In genomic region chr19:44151491-44151890, GRCh38 we compare ENCODE assay signal across 34 cellular contexts.
"Had no signal": no experiment of that assay in that cellular context is flagged by ENCODE, and none has a peak within 500 bp of the region (broad histone marks: within the 10 kb centered on the region; RNA-seq: fewer than 3 reads in every experiment).

No MANE protein-coding gene starts in this region.

- FAIRE-seq: astrocyte, TTC549 had no signal

- H3K27ac ChIP-seq: adrenal gland, body of pancreas, brain microvascular endothelial cell, breast epithelium, VCaP had no signal

- ATAC-seq: activated CD8-positive, alpha-beta T cell treated with anti-CD3 and anti-CD28 coated beads for 36 hours; activated naive CD4-positive, alpha-beta T cell treated with anti-CD3 and anti-CD28 coated beads, Interleukin-2, amount 50 U/mL, for 72 hours; activated T-cell treated with anti-CD3 and anti-CD28 coated beads, Interleukin-2, amount 50 U/mL, for 4 hours; activated T-cell treated with anti-CD3 and anti-CD28 coated beads, Interleukin-2, amount 50 U/mL, for 72 hours; activated T-helper 17 cell treated with anti-CD3 and anti-CD28 coated beads, Interleukin-2, amount 50 U/mL, for 72 hours; body of pancreas had no signal

- H3K27me3 ChIP-seq: adrenal gland, body of pancreas, brain microvascular endothelial cell, breast epithelium had no signal

- H3K4me3 ChIP-seq: adrenal gland, body of pancreas, breast epithelium had no signal

- DNase-seq: activated B cell treated with CpG ODN at 0.5 μM for 24 hours; activated CD4-positive, alpha-beta memory T cell treated with anti-CD3 and anti-CD28 coated beads for 36 hours; activated CD4-positive, alpha-beta T cell treated with anti-CD3 and anti-CD28 coated beads for 4 hours; activated CD4-positive, alpha-beta T cell treated with anti-CD3 and anti-CD28 coated beads, Interleukin-2, amount 10 ng/mL, durations not matched to agents 24 days and 14 days; activated CD4-positive, alpha-beta T cell treated with anti-CD3 and anti-CD28 coated beads, Interleukin-2, amount 50 U/mL, for 1 hour; activated CD4-positive, alpha-beta T cell treated with anti-CD3 and anti-CD28 coated beads, Interleukin-2, amount 50 U/mL, for 4 hours; activated CD4-positive, CD25-positive, alpha-beta regulatory T cell treated with anti-CD3 and anti-CD28 coated beads, Interleukin-2, amount 50 U/mL, for 72 hours; activated CD8-positive, alpha-beta memory T cell treated with anti-CD3 and anti-CD28 coated beads, Interleukin-2, amount 50 U/mL, for 4 hours; activated CD8-positive, alpha-beta T cell treated with anti-CD3 and anti-CD28 coated beads for 36 hours; activated effector memory CD4-positive, alpha-beta T cell treated with anti-CD3 and anti-CD28 coated beads, Interleukin-2, amount 50 U/mL, for 16 hours; activated gamma-delta T cell treated with Interleukin-2 at 50 U/mL for 16 hours; activated naive CD4-positive, alpha-beta T cell; activated naive CD4-positive, alpha-beta T cell treated with anti-CD3 and anti-CD28 coated beads for 36 hours; activated naive CD4-positive, alpha-beta T cell treated with anti-CD3 and anti-CD28 coated beads, Interleukin-2, amount 50 U/mL, for 16 hours; activated naive CD8-positive, alpha-beta T cell treated with anti-CD3 and anti-CD28 coated beads for 36 hours; activated T-cell treated with anti-CD3 and anti-CD28 coated beads for 4 hours; activated T-cell treated with anti-CD3 and anti-CD28 coated beads, Interleukin-2, amount 50 U/mL, for 1 hour; activated T-cell treated with anti-CD3 and anti-CD28 coated beads, Interleukin-2, amount 50 U/mL, for 4 hours; activated T-cell treated with anti-CD3 and anti-CD28 coated beads, Interleukin-2, amount 50 U/mL, for 72 hours; adrenal gland; amniotic stem cell; aorta; body of pancreas; brain microvascular endothelial cell; caudate nucleus; T-helper 1 cell; T-helper 2 cell; T-helper 9 cell had no signal

- H3K4me1 ChIP-seq: adrenal gland, body of pancreas, breast epithelium had no signal
